ENCODE assay signal across 14 cellular contexts in genomic region chr11:2751523-2752203, GRCh38.
"Had no signal": no experiment of that assay in that cellular context is flagged by ENCODE, and none has a peak within 500 bp of the region (broad histone marks: within the 10 kb centered on the region; RNA-seq: fewer than 3 reads in every experiment).

No MANE protein-coding gene starts in this region.

- H3K36me3 ChIP-seq: tibial nerve had no signal

- H3K27me3 Mint-ChIP-seq: activated CD4-positive, alpha-beta memory T cell treated with anti-CD3 and anti-CD28 coated beads, Interleukin-2, amount 10 ng/mL, durations not matched to agents 7 days and 5 days; activated CD4-positive, alpha-beta T cell treated with anti-CD3 and anti-CD28 coated beads for 36 hours had no signal

- H3K9me3 ChIP-seq: SK-N-SH had no signal

- H3K4me3 ChIP-seq: tibial nerve had no signal

- H3K36me3 Mint-ChIP-seq: brain had no signal

- H3K27me3 ChIP-seq: tibial nerve had no signal

- ATAC-seq: activated CD4-positive, alpha-beta T cell treated with anti-CD3 and anti-CD28 coated beads for 36 hours; left colon; right cardiac atrium; stimulated activated naive B cell treated with anti-CD40 and anti-IgM and Interleukin-4, amounts not matched to agents 10 μg/mL and 1 μg/mL and 100 μg/mL, for 72 hours had no signal

- DNase-seq: activated CD4-positive, alpha-beta memory T cell treated with anti-CD3 and anti-CD28 coated beads, Interleukin-2, amount 10 ng/mL, durations not matched to agents 7 days and 5 days; activated CD4-positive, alpha-beta T cell treated with anti-CD3 and anti-CD28 coated beads for 36 hours; activated CD8-positive, alpha-beta memory T cell treated with anti-CD3 and anti-CD28 coated beads, Interleukin-2, amount 50 U/mL, for 48 hours; activated naive CD4-positive, alpha-beta T cell treated with Interleukin-2 at 50 U/mL for 16 hours; mesendoderm; SK-N-SH; stimulated activated CD4-positive, alpha-beta T cell treated with anti-CD3 and anti-CD28 coated beads, Interleukin-2, amount 100 ng/mL, for 24 hours; stimulated activated naive B cell treated with anti-CD40 and anti-IgM and Interleukin-4, amounts not matched to agents 10 μg/mL and 1 μg/mL and 100 μg/mL, for 72 hours; T-helper 1 cell had no signal

- H3K9me3 Mint-ChIP-seq: activated CD4-positive, alpha-beta memory T cell treated with anti-CD3 and anti-CD28 coated beads, Interleukin-2, amount 10 ng/mL, durations not matched to agents 7 days and 5 days; neural crest cell had no signal

- H3K4me2 ChIP-seq: SK-N-SH had no signal

- H3K4me1 Mint-ChIP-seq: activated CD4-positive, alpha-beta memory T cell treated with anti-CD3 and anti-CD28 coated beads, Interleukin-2, amount 10 ng/mL, durations not matched to agents 7 days and 5 days; activated CD4-positive, alpha-beta T cell treated with anti-CD3 and anti-CD28 coated beads for 36 hours; neural crest cell; stimulated activated naive B cell treated with anti-CD40 and anti-IgM and Interleukin-4, amounts not matched to agents 10 μg/mL and 1 μg/mL and 100 μg/mL, for 72 hours had no signal

- H3K4me3 Mint-ChIP-seq: activated CD4-positive, alpha-beta memory T cell treated with anti-CD3 and anti-CD28 coated beads, Interleukin-2, amount 10 ng/mL, durations not matched to agents 7 days and 5 days; activated CD4-positive, alpha-beta T cell treated with anti-CD3 and anti-CD28 coated beads for 36 hours; neural crest cell; stimulated activated naive B cell treated with anti-CD40 and anti-IgM and Interleukin-4, amounts not matched to agents 10 μg/mL and 1 μg/mL and 100 μg/mL, for 72 hours had no signal

- H3K27ac ChIP-seq: tibial nerve had no signal

- H3K9ac ChIP-seq: SK-N-SH had no signal

- H3K27ac Mint-ChIP-seq: activated CD4-positive, alpha-beta memory T cell treated with anti-CD3 and anti-CD28 coated beads, Interleukin-2, amount 10 ng/mL, durations not matched to agents 7 days and 5 days; activated CD4-positive, alpha-beta T cell treated with anti-CD3 and anti-CD28 coated beads for 36 hours; stimulated activated naive B cell treated with anti-CD40 and anti-IgM and Interleukin-4, amounts not matched to agents 10 μg/mL and 1 μg/mL and 100 μg/mL, for 72 hours had no signal
